Comparison of ENCODE assay signal across 19 cellular contexts in genomic region chr15:66764067-66764428, GRCh38.
A peak's percentile ranks its signal among the peaks of the same experiment; 100 is the strongest.
DNase-seq lines count a peak whose midpoint lies in the region; ATAC-seq and TF ChIP-seq lines count a peak whose summit lies in the region.
"Had no signal": no experiment of that assay in that cellular context is flagged by ENCODE, and none has a peak within 500 bp of the region (broad histone marks: within the 10 kb centered on the region; RNA-seq: fewer than 3 reads in every experiment).

No MANE protein-coding gene starts in this region.

- H3K4me3 ChIP-seq in heart right ventricle (no peak overlapping the region), duodenal mucosa (ENCODE audit: low read depth in 1 of 2, low read length in 2 of 2) (no peak overlapping the region), muscle layer of duodenum (ENCODE audit: low read depth in 1 of 2, low read length in 2 of 2) (no peak overlapping the region), upper lobe of left lung (peak overlapping the region in 1 of 4 donors; percentile 5)
- H3K4me3 ChIP-seq: GM12878, skin epidermis had no signal

- intact Hi-C loops in heart right ventricle (cut with DNase I) = loop anchor here in 2 of 10 donors (5.0 to 10.0 kb wide), 2 partner anchors 59 to 62 kb away; partner anchors contain the start of gene SMAD6 (in 2 of the 2)
- intact Hi-C loops in Right ventricle myocardium inferior (cut with DNase I) = no loop called here

- TF ChIP-seq EP300 in upper lobe of left lung (IDR thresholded peaks at IDR 0.05) = peak in 1 of 4 donors; percentile 21

- DNase-seq in heart right ventricle (no peak), Right ventricle myocardium inferior (ENCODE audit: missing footprints) (no peak), upper lobe of left lung (no peak), NCI-H1417 (lab: John Stamatoyannopoulos, UW) (no peak), NCI-H446 (lab: John Stamatoyannopoulos, UW) (no peak), NCI-H2196 treated with DMSO at 0.1 percent for 48 hours (lab: John Stamatoyannopoulos, UW; ENCODE audit: unreplicated experiment) (no peak)
- DNase-seq: activated CD4-positive, alpha-beta T cell treated with anti-CD3 and anti-CD28 coated beads for 36 hours; activated naive CD4-positive, alpha-beta T cell treated with anti-CD3 and anti-CD28 coated beads, Interleukin-2, amount 50 U/mL, for 16 hours; Caco-2; GOT3; immature natural killer cell; NCI-H2107; NCI-H774; T-helper 9 cell had no signal

- H3K9ac ChIP-seq in duodenal mucosa (ENCODE audit: low read depth in 1 of 2, low read length in 2 of 2) = no peak overlapping the region

- H3K27me3 ChIP-seq in heart right ventricle (peaks cover 0 to 7% (median 0%) of the 10 kb centered on the region in 7 donors), duodenal mucosa (ENCODE audit: control insufficient read depth in 1 of 2, insufficient read depth in 2 of 2, low read length in 2 of 2) (no peaks in the 10 kb centered on the region), muscle layer of duodenum (ENCODE audit: low read depth, low read length) (no peaks in the 10 kb centered on the region), upper lobe of left lung (no peaks in the 10 kb centered on the region)

- H3K9me3 ChIP-seq in heart right ventricle (no peaks in the 10 kb centered on the region), duodenal mucosa (ENCODE audit: control insufficient read depth in 1 of 2, low read length in 2 of 2) (no peaks in the 10 kb centered on the region), muscle layer of duodenum (ENCODE audit: control insufficient read depth in 1 of 2, low read length in 2 of 2) (no peaks in the 10 kb centered on the region), upper lobe of left lung (no peaks in the 10 kb centered on the region)
- H3K9me3 ChIP-seq: Caco-2 had no signal

- WGBS in heart right ventricle, 2 donors = 39 to 40% methylated on average over 7 of the region's 7 CpGs
- 34 to 51% methylated on average over 7 of the region's 7 CpGs for WGBS in upper lobe of left lung, 2 donors

- TF ChIP-seq CTCF in heart right ventricle (IDR thresholded peaks at IDR 0.05) (no peak), upper lobe of left lung (IDR thresholded peaks at IDR 0.05) (no peak)

- no peak for TF ChIP-seq POLR2A in upper lobe of left lung (IDR thresholded peaks at IDR 0.05)

- peak overlapping the region in 9 of 10 donors; percentile 75 to 96 (median 86) for H3K27ac ChIP-seq in heart right ventricle
- H3K27ac ChIP-seq in duodenal mucosa (ENCODE audit: low read depth, low read length) = peak overlapping the region; percentile 83
- H3K27ac ChIP-seq in muscle layer of duodenum (ENCODE audit: low read length) = peak overlapping the region; percentile 3
- H3K27ac ChIP-seq in upper lobe of left lung = peak overlapping the region; percentile 72 to 88 (median 86)

- peaks cover 39 to 89% (median 78%) of the 10 kb centered on the region in 9 donors for H3K4me1 ChIP-seq in heart right ventricle
- peaks cover 84 to 86% of the 10 kb centered on the region in 2 donors for H3K4me1 ChIP-seq in duodenal mucosa (ENCODE audit: control insufficient read depth in 1 of 2, insufficient read depth in 2 of 2, low read length in 2 of 2)
- H3K4me1 ChIP-seq in muscle layer of duodenum (ENCODE audit: control insufficient read depth in 1 of 2, insufficient read depth in 2 of 2, low read length in 2 of 2) = peaks cover 31 to 43% of the 10 kb centered on the region in 2 donors
- peaks cover 94 to 99% (median 95%) of the 10 kb centered on the region in 4 donors for H3K4me1 ChIP-seq in upper lobe of left lung

- no peak for ATAC-seq in heart right ventricle
- ATAC-seq in Right ventricle myocardium inferior = no peak
- ATAC-seq in upper lobe of left lung (ENCODE audit: low FRiP score in 2 of 2) = no peak
- ATAC-seq: activated CD4-positive, alpha-beta T cell treated with anti-CD3 and anti-CD28 coated beads for 36 hours; GM12878; stimulated activated effector memory CD8-positive, alpha-beta T cell treated with anti-CD3 and anti-CD28 coated beads, Interleukin-12 subunit alpha, Interleukin-12 subunit beta, amount 100 ng/mL, for 72 hours had no signal

- H3K36me3 ChIP-seq in heart right ventricle (no peaks in the 10 kb centered on the region), duodenal mucosa (ENCODE audit: control insufficient read depth in 1 of 2, insufficient read depth in 2 of 2, low read length in 2 of 2) (no peaks in the 10 kb centered on the region), muscle layer of duodenum (ENCODE audit: control insufficient read depth in 1 of 2, insufficient read depth in 2 of 2, low read length in 2 of 2) (no peaks in the 10 kb centered on the region), upper lobe of left lung (no peaks in the 10 kb centered on the region)

Comparison
In these comparisons a context has a peak if more than half of its experiments do, and no peak if none do; other contexts are left out.
1. H3K27ac ChIP-seq: peak in every context shown above with its lines; median percentile 86 in heart right ventricle; 86 in upper lobe of left lung; 83 in duodenal mucosa; 3 in muscle layer of duodenum.